ENCODE assay signal across 8 cellular contexts in the genomic region with DNA sequence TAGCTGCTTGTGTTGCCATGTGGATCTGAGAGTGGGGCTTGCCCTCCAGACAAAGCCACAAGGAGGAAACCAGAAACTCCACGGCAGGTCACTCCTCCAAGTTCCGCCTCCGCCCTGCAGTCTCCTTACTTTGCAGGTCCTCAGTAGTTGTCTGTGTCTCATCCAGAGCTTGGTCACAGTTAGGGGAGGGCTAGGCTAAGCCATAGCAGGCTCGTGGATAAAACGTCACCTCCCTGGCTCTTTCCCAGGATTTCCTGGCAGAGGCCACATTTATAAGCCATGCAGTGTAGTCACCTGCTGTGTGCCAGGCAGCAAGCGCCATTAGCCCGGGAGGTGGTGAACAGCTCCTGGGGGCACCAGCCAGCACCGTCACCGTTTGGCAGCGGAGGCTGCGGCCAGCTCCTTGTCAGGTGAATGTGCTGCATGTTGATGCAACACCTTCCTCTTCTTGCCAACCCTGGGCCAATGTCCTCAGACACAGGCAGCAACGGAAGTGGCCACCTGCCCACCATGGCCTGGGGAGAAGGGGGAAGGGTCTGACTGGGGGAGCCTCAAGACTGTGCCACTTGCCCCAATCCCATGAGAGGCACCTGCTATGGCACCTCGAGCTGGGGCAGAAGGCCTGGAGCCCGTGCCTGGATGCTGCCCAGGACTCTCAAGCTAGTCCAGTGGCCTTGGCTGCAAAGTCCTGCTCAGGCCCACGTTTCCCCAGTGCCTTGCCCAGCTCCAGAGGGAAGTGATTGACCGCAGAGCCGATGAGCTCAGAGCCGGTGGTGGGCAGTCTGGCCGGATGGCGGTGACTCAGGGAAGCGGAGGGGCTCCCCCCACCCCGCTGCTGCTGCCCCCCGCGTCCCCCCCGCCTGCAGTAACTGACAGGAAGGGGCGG. TPM values are rescaled to one million over a fixed set of nuclear protein-coding genes. Genes with fewer than 3 reads are reported as not detected.
DNase-seq lines count a peak whose midpoint lies in the region; ATAC-seq and TF ChIP-seq lines count a peak whose summit lies in the region.

No MANE protein-coding gene starts in this region.

- no peak for TF ChIP-seq EP300 in stomach (IDR thresholded peaks at IDR 0.05)

- 25 to 46% (median 38%) methylated on average over 3 to 26 of the region's 26 CpGs for WGBS in adrenal gland, 4 donors
- WGBS in stomach, 5 donors: 25 to 43% (median 35%) methylated on average over 10 to 26 of the region's 26 CpGs

- peak overlapping the region in 2 of 5 donors; percentile 56 to 75 for H3K27ac ChIP-seq in adrenal gland
- H3K27ac ChIP-seq in stomach: peak overlapping the region; percentile 66 to 86 (median 72)

- H3K36me3 ChIP-seq in adrenal gland (replicated peaks in 1 of 2): no peaks in the 10 kb centered on the region
- H3K36me3 ChIP-seq in stomach: no peaks in the 10 kb centered on the region

- intact Hi-C loops in adrenal gland (cut with DNase I): no loop called here
- intact Hi-C loops in left colon (cut with DNase I, micrococcal nuclease): loop anchor here in 1 of 2 donors (10.0 kb wide), 1 partner anchor 98 kb away; no protein-coding TSS in a partner anchor
- intact Hi-C loops in stomach (cut with DNase I; ENCODE audit: low total_unique reads): no loop called here

- ATAC-seq in left colon (peak; percentile 58), HG02571 (IDR thresholded peaks at IDR 0.05; ENCODE audit: unreplicated experiment) (no peak)

- peaks cover 0 to 13% of the 10 kb centered on the region in 2 donors for H3K4me1 ChIP-seq in adrenal gland (replicated peaks in 1 of 2)
- peaks cover 43 to 73% (median 59%) of the 10 kb centered on the region in 4 donors for H3K4me1 ChIP-seq in stomach

- H3K27me3 ChIP-seq in adrenal gland (peaks cover 13% of the 10 kb centered on the region), stomach (peaks cover 0 to 48% (median 0%) of the 10 kb centered on the region in 3 donors)

- H3K4me3 ChIP-seq in adrenal gland (no peak overlapping the region), stomach (peak overlapping the region in 3 of 4 donors; percentile 3 to 15 (median 14))

- TF ChIP-seq CTCF in adrenal gland (IDR thresholded peaks at IDR 0.05): no peak
- TF ChIP-seq CTCF in stomach (IDR thresholded peaks at IDR 0.05): no peak

- TF ChIP-seq POLR2A in adrenal gland (IDR thresholded peaks at IDR 0.05): no peak
- no peak for TF ChIP-seq POLR2A in stomach (IDR thresholded peaks at IDR 0.05)

- DNase-seq in AML-193 (lab: John Stamatoyannopoulos, UW) (peak; percentile 93 to 96), HS-27A (ENCODE audit: low read depth) (peak; percentile 40), SIG-M5 treated with dmso at 0.1 percent for 504 hours (lab: John Stamatoyannopoulos, UW; ENCODE audit: unreplicated experiment) (peak; percentile 91), adrenal gland (peak in 6 of 7 donors; percentile 73 to 80 (median 79)), left colon (peak in 1 of 2 donors; percentile 57), stomach (peak; percentile 88), ecto neural progenitor cell (ENCODE audit: low spot score) (no peak)

- no peaks in the 10 kb centered on the region for H3K9me3 ChIP-seq in adrenal gland (replicated peaks in 1 of 3)
- H3K9me3 ChIP-seq in stomach: no peaks in the 10 kb centered on the region

RNA-seq across cellular contexts. Expression of gene SLCO4A1, which starts 39.0 kb away (rescaled TPM):
- total RNA-seq in adrenal gland: 1 to 10 TPM; 2.4 to 8.6 (median 4.9) TPM
- 10 to 100 TPM in 2 of 3 donors, 1 to 10 TPM in 1; 2.9 to 27.0 (median 20.7) TPM for polyA plus RNA-seq in adrenal gland
- total RNA-seq in left colon: 10 to 100 TPM; 15.0 to 22.2 TPM
- total RNA-seq in stomach: 10 to 100 TPM in 3 of 5 donors, 1 to 10 TPM in 1, under 1 TPM in 1; 0.58 to 44.3 (median 20.7) TPM
- polyA plus RNA-seq in stomach: 10 to 100 TPM in 1 of 3 donors, 1 to 10 TPM in 2; 4.4 to 14.7 (median 9.0) TPM

Comparison
In these comparisons a context has a peak if more than half of its experiments do, and no peak if none do; other contexts are left out.
1. H3K4me3 ChIP-seq: peak in stomach (3 of 4); none in adrenal gland (0 of 4).